In the genomic region with DNA sequence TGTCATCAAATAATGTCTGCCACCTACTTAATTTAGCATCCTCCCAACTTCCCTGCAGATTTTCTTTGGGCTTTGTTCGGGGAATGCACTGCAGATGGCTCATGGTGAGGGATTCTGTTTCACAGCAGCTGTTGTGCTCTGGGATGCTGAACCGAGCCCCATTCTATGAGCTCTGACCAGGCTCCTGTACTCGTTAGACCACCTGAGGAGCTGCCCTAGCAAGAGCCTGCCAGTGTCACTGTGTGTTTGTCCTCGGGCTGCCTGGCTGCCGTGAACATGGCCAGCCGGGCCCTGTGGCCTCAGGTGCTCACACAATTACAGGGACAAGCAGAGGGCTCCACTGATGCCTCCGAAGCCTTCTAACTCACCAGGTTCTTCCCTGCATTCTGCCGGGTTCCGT, we compare ENCODE assay signal across 16 cellular contexts.
DNase-seq lines count a peak whose midpoint lies in the region; ATAC-seq and TF ChIP-seq lines count a peak whose summit lies in the region.
"Had no signal": no experiment of that assay in that cellular context is flagged by ENCODE, and none has a peak within 500 bp of the region (broad histone marks: within the 10 kb centered on the region; RNA-seq: fewer than 3 reads in every experiment).

No MANE protein-coding gene starts in this region.

- H3K27ac Mint-ChIP-seq in WTC11 (no peak overlapping the region), neural crest cell (ENCODE audit: unreplicated experiment) (peak overlapping the region; percentile 83)
- H3K27ac Mint-ChIP-seq: B cell; CD8-positive, alpha-beta T cell had no signal

- H3K36me3 Mint-ChIP-seq in WTC11 = no peaks in the 10 kb centered on the region
- H3K36me3 Mint-ChIP-seq in neural crest cell (ENCODE audit: low read depth) = no peaks in the 10 kb centered on the region
- H3K36me3 Mint-ChIP-seq: CD8-positive, alpha-beta T cell had no signal

- H3K4me3 Mint-ChIP-seq in WTC11 (no peak overlapping the region), neural crest cell (no peak overlapping the region)
- H3K4me3 Mint-ChIP-seq: B cell; CD8-positive, alpha-beta T cell had no signal

- no peaks in the 10 kb centered on the region for H3K4me1 Mint-ChIP-seq in WTC11
- peaks cover 13% of the 10 kb centered on the region for H3K4me1 Mint-ChIP-seq in neural crest cell
- H3K4me1 Mint-ChIP-seq: B cell had no signal

- ATAC-seq in WTC11 (peak; percentile 32; the same call in 1 of the 2 replicates), HG03457 (IDR thresholded peaks at IDR 0.05; ENCODE audit: unreplicated experiment) (no peak)
- ATAC-seq: CD8-positive, alpha-beta T cell; HepG2 had no signal

- DNase-seq in ELF-1 (ENCODE audit: low read depth, low spot score) = peak; percentile 69
- DNase-seq in NCI-H146 (lab: John Stamatoyannopoulos, UW) = peak; percentile 36
- DNase-seq in WTC11 (ENCODE audit: low spot score) = no peak
- DNase-seq in neural crest cell (ENCODE audit: low read depth, low spot score) = no peak
- no peak for DNase-seq in Ammon's horn (ENCODE audit: low spot score)
- no peak for DNase-seq in T-helper 9 cell
- no peak for DNase-seq in NCI-H1092 treated with DMSO at 0.1 percent for 48 hours (lab: John Stamatoyannopoulos, UW)
- DNase-seq: CD8-positive, alpha-beta T cell; KG1; NCI-H1436 treated with DMSO at 0.1 percent for 48 hours; NCI-H526; NK-92 treated with Interleukin-12 subunit alpha and Interleukin-12 subunit beta, amount 100 ng/mL, for 24 hours; SHP77 treated with DMSO at 0.1 percent for 48 hours had no signal

- H3K9me3 Mint-ChIP-seq in WTC11 (peaks cover 8% of the 10 kb centered on the region; the same call in 1 of the 2 replicates), neural crest cell (no peaks in the 10 kb centered on the region)
- H3K9me3 Mint-ChIP-seq: CD8-positive, alpha-beta T cell had no signal

- CTCF ChIA-PET in WTC11 (lab: Charles Lee) = no interaction called here

- H3K27me3 Mint-ChIP-seq in WTC11 (ENCODE audit: low read depth) (peaks cover 3% of the 10 kb centered on the region; the same call in 1 of the 2 replicates), neural crest cell (ENCODE audit: low read depth) (peaks cover 4% of the 10 kb centered on the region)

- TF ChIP-seq CTCF in WTC11 (IDR thresholded peaks at IDR 0.05) (no peak), neural crest cell (conservative IDR thresholded peaks at IDR 0.05) (no peak)

- POLR2A ChIA-PET in WTC11 (lab: Charles Lee) = no interaction called here

TF ChIP-seq in WTC11, 78 proteins besides CTCF, POLR2A, EP300 and RAD21:
- TF ChIP-seq FOXP1 (CRISPR knock-in tag; IDR thresholded peaks at IDR 0.05; ENCODE audit: borderline replicate concordance) = no peak
- no peak for TF ChIP-seq FOXK1 (CRISPR knock-in tag; IDR thresholded peaks at IDR 0.05)
- TF ChIP-seq TEAD1 (CRISPR knock-in tag; IDR thresholded peaks at IDR 0.05) = no peak
- TF ChIP-seq, protein P1, sequence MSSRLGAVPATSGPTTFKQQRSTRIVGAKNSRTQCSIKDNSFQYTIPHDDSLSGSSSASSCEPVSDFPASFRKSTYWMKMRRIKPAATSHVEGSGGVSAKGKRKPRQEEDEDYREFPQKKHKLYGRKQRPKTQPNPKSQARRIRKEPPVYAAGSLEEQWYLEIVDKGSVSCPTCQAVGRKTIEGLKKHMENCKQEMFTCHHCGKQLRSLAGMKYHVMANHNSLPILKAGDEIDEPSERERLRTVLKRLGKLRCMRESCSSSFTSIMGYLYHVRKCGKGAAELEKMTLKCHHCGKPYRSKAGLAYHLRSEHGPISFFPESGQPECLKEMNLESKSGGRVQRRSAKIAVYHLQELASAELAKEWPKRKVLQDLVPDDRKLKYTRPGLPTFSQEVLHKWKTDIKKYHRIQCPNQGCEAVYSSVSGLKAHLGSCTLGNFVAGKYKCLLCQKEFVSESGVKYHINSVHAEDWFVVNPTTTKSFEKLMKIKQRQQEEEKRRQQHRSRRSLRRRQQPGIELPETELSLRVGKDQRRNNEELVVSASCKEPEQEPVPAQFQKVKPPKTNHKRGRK (CRISPR knock-in tag; IDR thresholded peaks at IDR 0.05; ENCODE audit: borderline replicate concordance) = no peak
- TF ChIP-seq, protein P2, sequence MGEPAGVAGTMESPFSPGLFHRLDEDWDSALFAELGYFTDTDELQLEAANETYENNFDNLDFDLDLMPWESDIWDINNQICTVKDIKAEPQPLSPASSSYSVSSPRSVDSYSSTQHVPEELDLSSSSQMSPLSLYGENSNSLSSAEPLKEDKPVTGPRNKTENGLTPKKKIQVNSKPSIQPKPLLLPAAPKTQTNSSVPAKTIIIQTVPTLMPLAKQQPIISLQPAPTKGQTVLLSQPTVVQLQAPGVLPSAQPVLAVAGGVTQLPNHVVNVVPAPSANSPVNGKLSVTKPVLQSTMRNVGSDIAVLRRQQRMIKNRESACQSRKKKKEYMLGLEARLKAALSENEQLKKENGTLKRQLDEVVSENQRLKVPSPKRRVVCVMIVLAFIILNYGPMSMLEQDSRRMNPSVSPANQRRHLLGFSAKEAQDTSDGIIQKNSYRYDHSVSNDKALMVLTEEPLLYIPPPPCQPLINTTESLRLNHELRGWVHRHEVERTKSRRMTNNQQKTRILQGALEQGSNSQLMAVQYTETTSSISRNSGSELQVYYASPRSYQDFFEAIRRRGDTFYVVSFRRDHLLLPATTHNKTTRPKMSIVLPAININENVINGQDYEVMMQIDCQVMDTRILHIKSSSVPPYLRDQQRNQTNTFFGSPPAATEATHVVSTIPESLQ (CRISPR knock-in tag; IDR thresholded peaks at IDR 0.05) = no peak
- TF ChIP-seq JUN (CRISPR knock-in tag; IDR thresholded peaks at IDR 0.05) = no peak
- TF ChIP-seq NR1H2 (CRISPR knock-in tag; IDR thresholded peaks at IDR 0.05) = no peak
- TF ChIP-seq, protein P3, sequence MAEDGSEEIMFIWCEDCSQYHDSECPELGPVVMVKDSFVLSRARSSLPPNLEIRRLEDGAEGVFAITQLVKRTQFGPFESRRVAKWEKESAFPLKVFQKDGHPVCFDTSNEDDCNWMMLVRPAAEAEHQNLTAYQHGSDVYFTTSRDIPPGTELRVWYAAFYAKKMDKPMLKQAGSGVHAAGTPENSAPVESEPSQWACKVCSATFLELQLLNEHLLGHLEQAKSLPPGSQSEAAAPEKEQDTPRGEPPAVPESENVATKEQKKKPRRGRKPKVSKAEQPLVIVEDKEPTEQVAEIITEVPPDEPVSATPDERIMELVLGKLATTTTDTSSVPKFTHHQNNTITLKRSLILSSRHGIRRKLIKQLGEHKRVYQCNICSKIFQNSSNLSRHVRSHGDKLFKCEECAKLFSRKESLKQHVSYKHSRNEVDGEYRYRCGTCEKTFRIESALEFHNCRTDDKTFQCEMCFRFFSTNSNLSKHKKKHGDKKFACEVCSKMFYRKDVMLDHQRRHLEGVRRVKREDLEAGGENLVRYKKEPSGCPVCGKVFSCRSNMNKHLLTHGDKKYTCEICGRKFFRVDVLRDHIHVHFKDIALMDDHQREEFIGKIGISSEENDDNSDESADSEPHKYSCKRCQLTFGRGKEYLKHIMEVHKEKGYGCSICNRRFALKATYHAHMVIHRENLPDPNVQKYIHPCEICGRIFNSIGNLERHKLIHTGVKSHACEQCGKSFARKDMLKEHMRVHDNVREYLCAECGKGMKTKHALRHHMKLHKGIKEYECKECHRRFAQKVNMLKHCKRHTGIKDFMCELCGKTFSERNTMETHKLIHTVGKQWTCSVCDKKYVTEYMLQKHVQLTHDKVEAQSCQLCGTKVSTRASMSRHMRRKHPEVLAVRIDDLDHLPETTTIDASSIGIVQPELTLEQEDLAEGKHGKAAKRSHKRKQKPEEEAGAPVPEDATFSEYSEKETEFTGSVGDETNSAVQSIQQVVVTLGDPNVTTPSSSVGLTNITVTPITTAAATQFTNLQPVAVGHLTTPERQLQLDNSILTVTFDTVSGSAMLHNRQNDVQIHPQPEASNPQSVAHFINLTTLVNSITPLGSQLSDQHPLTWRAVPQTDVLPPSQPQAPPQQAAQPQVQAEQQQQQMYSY (CRISPR knock-in tag; IDR thresholded peaks at IDR 0.05) = no peak
- TF ChIP-seq RELA (CRISPR knock-in tag; IDR thresholded peaks at IDR 0.05; ENCODE audit: borderline replicate concordance) = no peak
- TF ChIP-seq MLX (CRISPR knock-in tag; IDR thresholded peaks at IDR 0.05) = no peak
TF ChIP-seq in WTC11: peak in this region for 0.

Comparison
In these comparisons a context has a peak if more than half of its experiments do, and no peak if none do; other contexts are left out.
1. DNase-seq: peak in ELF-1 (single experiment) and NCI-H146 (single experiment); none in WTC11 (single experiment), neural crest cell (single experiment), Ammon's horn (single experiment), T-helper 9 cell (single experiment) and NCI-H1092 treated with DMSO at 0.1 percent for 48 hours (single experiment).